In the genomic region with DNA sequence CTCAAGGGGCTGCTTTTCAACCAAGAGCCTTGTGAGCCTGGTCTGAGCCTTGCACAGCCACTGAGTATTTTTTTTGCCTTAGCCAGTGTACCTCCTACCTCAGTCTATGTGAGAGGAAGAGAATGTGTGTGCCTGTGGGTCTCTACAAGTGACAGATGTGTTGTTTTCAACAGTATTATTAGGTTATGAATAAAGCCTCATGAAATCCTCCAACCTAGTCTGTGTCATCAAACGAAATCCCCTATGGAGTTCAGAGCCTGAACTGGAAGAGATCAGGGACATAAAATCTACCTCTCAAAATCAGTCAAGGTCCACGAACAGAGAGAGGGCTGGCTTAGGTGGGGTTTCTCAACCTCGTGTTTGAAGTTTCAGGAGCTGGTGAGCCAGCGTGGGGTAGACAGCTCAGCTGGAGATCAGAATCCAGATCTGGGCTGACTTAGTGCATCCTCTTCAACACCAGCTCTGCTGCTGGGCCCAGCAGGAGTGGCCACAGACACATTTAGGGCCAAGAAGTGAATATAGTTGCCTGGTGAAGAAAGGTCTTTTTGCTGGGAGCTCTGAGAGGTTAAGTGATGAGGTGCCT, we compare ENCODE assay signal across 1 cellular context.
TF ChIP-seq lines count a peak whose summit lies in the region.

No MANE protein-coding gene starts in this region.

TF ChIP-seq in HepG2, 621 proteins besides CTCF, POLR2A, EP300 and RAD21:
- TF ChIP-seq ETV6 (CRISPR knock-in tag; conservative IDR thresholded peaks at IDR 0.05) (no peak), ZNF143 (CRISPR knock-in tag; IDR thresholded peaks at IDR 0.05) (no peak), PAXIP1 (CRISPR knock-in tag; conservative IDR thresholded peaks at IDR 0.05) (no peak)
TF ChIP-seq in HepG2: peak in this region for 0.
